ENCODE assay signal across 1 cellular context in the genomic region with DNA sequence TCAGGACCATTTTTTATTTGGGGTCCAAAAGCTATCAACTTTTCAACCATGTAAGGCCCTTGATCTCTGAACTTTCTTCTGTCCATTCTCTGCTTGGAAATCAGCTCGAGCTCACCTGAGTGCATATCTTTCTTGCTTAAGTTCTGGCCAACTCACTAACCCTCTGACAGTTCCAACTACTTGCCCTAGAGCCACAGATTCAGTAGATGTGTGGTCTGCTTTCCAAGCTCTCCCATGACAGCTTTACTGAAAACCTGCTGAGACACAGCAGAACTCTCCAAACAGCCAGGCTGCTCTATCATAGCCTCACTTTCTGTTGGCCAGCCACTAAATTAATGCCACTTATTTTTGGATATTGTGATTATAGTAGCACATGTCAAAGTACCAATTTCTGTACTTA.
TF ChIP-seq lines count a peak whose summit lies in the region.

No MANE protein-coding gene starts in this region.

TF ChIP-seq in GM23338, 12 proteins besides CTCF, POLR2A, EP300 and RAD21 (continued from another document):
- TF ChIP-seq NANOG (IDR thresholded peaks at IDR 0.05; ENCODE audit: borderline replicate concordance) = no peak
- TF ChIP-seq JUNB (IDR thresholded peaks at IDR 0.05; ENCODE audit: unreplicated experiment) = no peak
